In genomic region chr12:6919588-6919987, GRCh38 we compare ENCODE assay signal across 18 cellular contexts. TPM values are rescaled to one million over a fixed set of nuclear protein-coding genes. Genes with fewer than 3 reads are reported as not detected.
DNase-seq lines count a peak whose midpoint lies in the region; ATAC-seq, FAIRE-seq and TF ChIP-seq lines count a peak whose summit lies in the region.
"Had no signal": no experiment of that assay in that cellular context is flagged by ENCODE, and none has a peak within 500 bp of the region (broad histone marks: within the 10 kb centered on the region; RNA-seq: fewer than 3 reads in every experiment).

No MANE protein-coding gene starts in this region.

- peaks cover 15 to 31% (median 25%) of the 10 kb centered on the region in 3 donors for H3K4me1 Mint-ChIP-seq in CD8-positive, alpha-beta memory T cell
- H3K4me1 Mint-ChIP-seq in activated T-helper 17 cell treated with anti-CD3 and anti-CD28 coated beads, Interleukin-2, amount 50 U/mL, for 72 hours: peaks cover 34% of the 10 kb centered on the region

- H3K36me3 Mint-ChIP-seq in CD8-positive, alpha-beta memory T cell: peaks cover 3 to 68% (median 4%) of the 10 kb centered on the region in 3 donors
- H3K36me3 Mint-ChIP-seq in activated T-helper 17 cell treated with anti-CD3 and anti-CD28 coated beads, Interleukin-2, amount 50 U/mL, for 72 hours (ENCODE audit: low read depth): peaks cover 98% of the 10 kb centered on the region

- no peaks in the 10 kb centered on the region for H3K9me3 ChIP-seq in CD8-positive, alpha-beta memory T cell (ENCODE audit: low read length)
- H3K9me3 ChIP-seq in HEK293 (ENCODE audit: control insufficient read depth, insufficient read depth, low read depth, low read length) (no peaks in the 10 kb centered on the region), kidney (ENCODE audit: control insufficient read depth in 1 of 2, low read length in 2 of 2) (no peaks in the 10 kb centered on the region), ascending aorta (no peaks in the 10 kb centered on the region)
- H3K9me3 ChIP-seq: tibial nerve had no signal

- H3K27me3 ChIP-seq in CD8-positive, alpha-beta memory T cell (ENCODE audit: insufficient read depth, low read length, poor library complexity, severe bottlenecking): no peaks in the 10 kb centered on the region
- H3K27me3 ChIP-seq in ascending aorta: no peaks in the 10 kb centered on the region
- H3K27me3 ChIP-seq: tibial nerve had no signal

- ATAC-seq in activated T-helper 17 cell treated with anti-CD3 and anti-CD28 coated beads, Interleukin-2, amount 50 U/mL, for 72 hours (replicated peaks): no peak
- no peak for ATAC-seq in HG03469 (IDR thresholded peaks at IDR 0.05; ENCODE audit: unreplicated experiment)

- no peak overlapping the region for H3K27ac ChIP-seq in CD8-positive, alpha-beta memory T cell (ENCODE audit: low read depth, low read length)
- H3K27ac ChIP-seq in HEK293 (ENCODE audit: extremely low read depth, low read depth, low read length): 0 out of 2 replicates have a peak overlapping the region, but pooled peaks have one; percentile 11
- H3K27ac ChIP-seq in kidney (ENCODE audit: low read depth in 2 of 2, low read length in 2 of 2): no peak overlapping the region
- no peak overlapping the region for H3K27ac ChIP-seq in ascending aorta
- H3K27ac ChIP-seq: coronary artery, tibial nerve had no signal

- H3K4me3 Mint-ChIP-seq in CD8-positive, alpha-beta memory T cell: peak overlapping the region in 1 of 7 donors; percentile 55
- peak overlapping the region; percentile 35 for H3K4me3 Mint-ChIP-seq in activated T-helper 17 cell treated with anti-CD3 and anti-CD28 coated beads, Interleukin-2, amount 50 U/mL, for 72 hours
- H3K4me3 Mint-ChIP-seq: nephron had no signal

- H3K4me1 ChIP-seq in CD8-positive, alpha-beta memory T cell (ENCODE audit: insufficient read depth, low read length): peaks cover 18% of the 10 kb centered on the region
- peaks cover 6% of the 10 kb centered on the region for H3K4me1 ChIP-seq in HEK293 (ENCODE audit: control insufficient read depth, insufficient read depth, low read length)
- H3K4me1 ChIP-seq in kidney (ENCODE audit: control insufficient read depth in 1 of 2, insufficient read depth in 1 of 2, low read depth in 1 of 2, low read length in 2 of 2): peaks cover 2 to 11% of the 10 kb centered on the region in 2 donors
- peaks cover 2 to 11% of the 10 kb centered on the region in 2 donors for H3K4me1 ChIP-seq in ascending aorta

- intact Hi-C loops in kidney (cut with DNase I): no loop called here
- intact Hi-C loops in ascending aorta (cut with DNase I): no loop called here

- FAIRE-seq in kidney (lab: Jason Lieb, UNC): no peak
- FAIRE-seq: TTC549 had no signal

- no peaks in the 10 kb centered on the region for H3K9me3 Mint-ChIP-seq in CD8-positive, alpha-beta memory T cell
- H3K9me3 Mint-ChIP-seq in activated T-helper 17 cell treated with anti-CD3 and anti-CD28 coated beads, Interleukin-2, amount 50 U/mL, for 72 hours: no peaks in the 10 kb centered on the region
- H3K9me3 Mint-ChIP-seq: nephron had no signal

- POLR2A ChIA-PET in CD8-positive, alpha-beta memory T cell (lab: Charles Lee): no interaction called here
- POLR2A ChIA-PET in HEK293 (lab: Yijun Ruan, JAX): interaction anchor here (0.9 kb wide), 1 partner anchor 18 kb away, joined by 4 read pairs; no protein-coding TSS in a partner anchor

- peak overlapping the region in 5 of 8 donors; percentile 9 to 82 (median 41) for H3K27ac Mint-ChIP-seq in CD8-positive, alpha-beta memory T cell
- peak overlapping the region; percentile 75 for H3K27ac Mint-ChIP-seq in activated T-helper 17 cell treated with anti-CD3 and anti-CD28 coated beads, Interleukin-2, amount 50 U/mL, for 72 hours

- H3K4me3 ChIP-seq in CD8-positive, alpha-beta memory T cell (ENCODE audit: low read length): no peak overlapping the region
- H3K4me3 ChIP-seq in HEK293 (ENCODE audit: low read depth, low read length) (no peak overlapping the region), kidney (ENCODE audit: low read length in 2 of 2) (no peak overlapping the region), ascending aorta (no peak overlapping the region)
- H3K4me3 ChIP-seq: coronary artery, tibial nerve had no signal

- no peak for DNase-seq in CD8-positive, alpha-beta memory T cell
- DNase-seq in kidney (peak; percentile 25), hypothalamus (lab: John Stamatoyannopoulos, UW) (no peak), ascending aorta (ENCODE audit: low spot score in 2 of 2) (no peak)
- DNase-seq: C1 segment of cervical spinal cord; NK-92 treated with Interleukin-12 subunit alpha and Interleukin-12 subunit beta, amount 100 ng/mL, for 24 hours; retina; SIG-M5; stimulated activated CD4-positive, alpha-beta T cell treated with anti-CD3 and anti-CD28 coated beads, Interleukin-1b, Interleukin-23, amount 100 ng/mL, for 48 hours had no signal

- H3K36me3 ChIP-seq in CD8-positive, alpha-beta memory T cell (ENCODE audit: insufficient read depth, low read length): peaks cover 6% of the 10 kb centered on the region
- peaks cover 23 to 67% of the 10 kb centered on the region in 2 experiments for H3K36me3 ChIP-seq in HEK293 (ENCODE audit: control insufficient read depth in 2 of 2, insufficient read depth in 1 of 2, low read length in 2 of 2)
- no peaks in the 10 kb centered on the region for H3K36me3 ChIP-seq in kidney (ENCODE audit: control insufficient read depth in 1 of 2, insufficient read depth in 2 of 2, low read length in 2 of 2)
- H3K36me3 ChIP-seq in ascending aorta: peaks cover 24 to 36% of the 10 kb centered on the region in 2 donors

- CTCF ChIA-PET in CD8-positive, alpha-beta memory T cell (lab: Charles Lee): no interaction called here
- CTCF ChIA-PET in HEK293 (lab: Yijun Ruan, JAX): interaction anchor here (0.6 to 1.5 kb wide), 7 partner anchors 19 to 1138 kb away, joined by 3 to 7 read pairs (median 4); partner anchors contain the start of gene PTPN6

- TF ChIP-seq CTCF in HEK293 (tag by site-specific recombination; IDR thresholded peaks at IDR 0.05): no peak
- no peak for TF ChIP-seq CTCF in kidney (IDR thresholded peaks at IDR 0.05; ENCODE audit: borderline replicate concordance, extremely low read depth, insufficient read depth)
- no peak for TF ChIP-seq CTCF in ascending aorta (IDR thresholded peaks at IDR 0.05)

- no peak overlapping the region for H3K9ac ChIP-seq in kidney (ENCODE audit: low read length in 2 of 2)

- no peaks in the 10 kb centered on the region for H3K27me3 Mint-ChIP-seq in CD8-positive, alpha-beta memory T cell
- H3K27me3 Mint-ChIP-seq in activated T-helper 17 cell treated with anti-CD3 and anti-CD28 coated beads, Interleukin-2, amount 50 U/mL, for 72 hours: no peaks in the 10 kb centered on the region

TF ChIP-seq in HEK293, 187 proteins besides CTCF, POLR2A, EP300 and RAD21 (continues in another document):
- no peak for TF ChIP-seq REST (tag by site-specific recombination; IDR thresholded peaks at IDR 0.05)

RNA-seq across cellular contexts. Expression of gene ENO2, which starts 5.2 kb away (rescaled TPM):
- 100 to 1,000 TPM; 125 to 131 TPM for total RNA-seq in CD8-positive, alpha-beta memory T cell
- 36.4 TPM for polyA plus RNA-seq in CD8-positive, alpha-beta memory T cell
- total RNA-seq in activated T-helper 17 cell treated with anti-CD3 and anti-CD28 coated beads, Interleukin-2, amount 50 U/mL, for 72 hours: 100 to 1,000 TPM; 234 to 858 TPM
- 35.7 TPM for total RNA-seq in kidney
- 10.3 TPM for polyA plus RNA-seq in kidney (ENCODE audit: insufficient read depth, low read depth, low replicate concordance)
- 30.3 TPM for total RNA-seq in ascending aorta

RNA-seq across cellular contexts. Expression of gene ATN1, which starts 8.2 kb away (rescaled TPM):
- total RNA-seq in CD8-positive, alpha-beta memory T cell: 10 to 100 TPM; 54.8 to 60.4 TPM
- polyA plus RNA-seq in CD8-positive, alpha-beta memory T cell: 0.62 TPM
- total RNA-seq in activated T-helper 17 cell treated with anti-CD3 and anti-CD28 coated beads, Interleukin-2, amount 50 U/mL, for 72 hours: 10 to 100 TPM; 34.0 to 62.3 TPM
- total RNA-seq in kidney (119 TPM), ascending aorta (207 TPM)
- 34.2 TPM for polyA plus RNA-seq in kidney (ENCODE audit: insufficient read depth, low read depth, low replicate concordance)

RNA-seq across cellular contexts. Expression of gene LRRC23, which starts 15.0 kb away (rescaled TPM):
- total RNA-seq in CD8-positive, alpha-beta memory T cell: 1 to 10 TPM; 4.9 to 5.0 TPM
- 5.0 TPM for polyA plus RNA-seq in CD8-positive, alpha-beta memory T cell
- total RNA-seq in activated T-helper 17 cell treated with anti-CD3 and anti-CD28 coated beads, Interleukin-2, amount 50 U/mL, for 72 hours: 1 to 10 TPM; 4.4 to 7.6 TPM
- total RNA-seq in kidney (16.6 TPM), ascending aorta (6.6 TPM)
- polyA plus RNA-seq in kidney (ENCODE audit: insufficient read depth, low read depth, low replicate concordance): 19.7 TPM

RNA-seq across cellular contexts. Expression of gene RNU7-1, which starts 24.0 kb away (rescaled TPM):
- not detected for total RNA-seq in CD8-positive, alpha-beta memory T cell
- not detected for polyA plus RNA-seq in CD8-positive, alpha-beta memory T cell
- not detected for total RNA-seq in activated T-helper 17 cell treated with anti-CD3 and anti-CD28 coated beads, Interleukin-2, amount 50 U/mL, for 72 hours
- not detected for total RNA-seq in kidney
- polyA plus RNA-seq in kidney (ENCODE audit: insufficient read depth, low read depth, low replicate concordance): not detected
- not detected for total RNA-seq in ascending aorta
- total RNA-seq: liver, tibial nerve had no signal
- polyA plus RNA-seq: adipose tissue, liver had no signal

RNA-seq across cellular contexts. Expression of gene C12orf57, which starts 24.2 kb away (rescaled TPM):
- 100 to 1,000 TPM; 297 to 304 TPM for total RNA-seq in CD8-positive, alpha-beta memory T cell
- polyA plus RNA-seq in CD8-positive, alpha-beta memory T cell: 259 TPM
- total RNA-seq in activated T-helper 17 cell treated with anti-CD3 and anti-CD28 coated beads, Interleukin-2, amount 50 U/mL, for 72 hours: 100 to 1,000 TPM; 192 to 307 TPM
- total RNA-seq in kidney (175 TPM), ascending aorta (558 TPM)
- polyA plus RNA-seq in kidney (ENCODE audit: insufficient read depth, low read depth, low replicate concordance): 336 TPM
